ENCODE assay signal across 16 cellular contexts in genomic region chr6:41878246-41878645, GRCh38. TPM values are rescaled to one million over a fixed set of nuclear protein-coding genes. Genes with fewer than 3 reads are reported as not detected.
DNase-seq lines count a peak whose midpoint lies in the region; ATAC-seq and TF ChIP-seq lines count a peak whose summit lies in the region.
"Had no signal": no experiment of that assay in that cellular context is flagged by ENCODE, and none has a peak within 500 bp of the region (broad histone marks: within the 10 kb centered on the region; RNA-seq: fewer than 3 reads in every experiment).

No MANE protein-coding gene starts in this region.

- no peaks in the 10 kb centered on the region for H4K20me1 ChIP-seq in H9 (ENCODE audit: control insufficient read depth, insufficient read depth, insufficient read length)

- no peaks in the 10 kb centered on the region for H3K23me2 ChIP-seq in H9 (ENCODE audit: insufficient read length, low read depth, low read length, poor library complexity, severe bottlenecking)

- H3K18ac ChIP-seq in H9 (ENCODE audit: insufficient read length, low read depth, low read length): no peak overlapping the region

- H3K4me3 ChIP-seq in WI38 (ENCODE audit: low read depth, low read length) (0 out of 2 replicates have a peak overlapping the region, but pooled peaks have one; percentile 6), fibroblast of villous mesenchyme (ENCODE audit: low read depth, low read length) (no peak overlapping the region), upper lobe of right lung (no peak overlapping the region)
- H3K4me3 ChIP-seq: GM12878, spleen had no signal

- H3K36me3 ChIP-seq in upper lobe of right lung: no peaks in the 10 kb centered on the region
- H3K36me3 ChIP-seq: spleen had no signal

- H3K27ac ChIP-seq in H9 (ENCODE audit: insufficient read length, low read depth, low read length): no peak overlapping the region
- H3K27ac ChIP-seq in upper lobe of right lung: no peak overlapping the region
- H3K27ac ChIP-seq: spleen had no signal

- intact Hi-C loops in upper lobe of right lung (cut with DNase I): no loop called here

- H3K4ac ChIP-seq in H9 (ENCODE audit: low read depth, low read length): no peak overlapping the region

- no peak overlapping the region for H3K4me2 ChIP-seq in H9 (ENCODE audit: insufficient read depth, insufficient read length, low read length)

- no peak overlapping the region for H3K14ac ChIP-seq in H9 (ENCODE audit: insufficient read depth, low read length)

- H4K5ac ChIP-seq in H9 (ENCODE audit: insufficient read length, low read depth, low read length): no peak overlapping the region

- H3K36me3 Mint-ChIP-seq in H9 (ENCODE audit: insufficient read depth in 1 of 3, low read depth in 3 of 3): no peaks in the 10 kb centered on the region; a peak in 1 of 7 replicates
- H3K36me3 Mint-ChIP-seq: activated naive CD4-positive, alpha-beta T cell treated with anti-CD3 and anti-CD28 coated beads, Interleukin-2, amount 10 ng/mL, durations not matched to agents 7 days and 5 days had no signal

- H3K4me3 Mint-ChIP-seq in H9: no peak overlapping the region
- H3K4me3 Mint-ChIP-seq: activated naive CD4-positive, alpha-beta T cell treated with anti-CD3 and anti-CD28 coated beads, Interleukin-2, amount 10 ng/mL, durations not matched to agents 7 days and 5 days; memory B cell had no signal

- no peaks in the 10 kb centered on the region for H3K4me1 ChIP-seq in H9 (ENCODE audit: insufficient read depth, low read length)
- H3K4me1 ChIP-seq in upper lobe of right lung: no peaks in the 10 kb centered on the region

- peak overlapping the region in 1 of 3 experiments; percentile 71; a peak in 1 of 7 replicates for H3K27ac Mint-ChIP-seq in H9
- H3K27ac Mint-ChIP-seq: activated naive CD4-positive, alpha-beta T cell treated with anti-CD3 and anti-CD28 coated beads, Interleukin-2, amount 10 ng/mL, durations not matched to agents 7 days and 5 days; memory B cell had no signal

- no peak overlapping the region for H3K56ac ChIP-seq in H9 (ENCODE audit: insufficient read length, low read depth, low read length)

- no peaks in the 10 kb centered on the region for H3K79me2 ChIP-seq in H9 (ENCODE audit: insufficient read depth, low read length)

- H3K9me3 ChIP-seq in H9 (ENCODE audit: control insufficient read depth, low read depth, low read length) (no peaks in the 10 kb centered on the region), upper lobe of right lung (no peaks in the 10 kb centered on the region)
- H3K9me3 ChIP-seq: spleen had no signal

- H3K9ac ChIP-seq in H9 (ENCODE audit: extremely low read depth, insufficient read length, low read length): peak overlapping the region; percentile 23

- H2BK12ac ChIP-seq in H9 (ENCODE audit: insufficient read length, low read depth, low read length): no peak overlapping the region

- no peak overlapping the region for H2BK120ac ChIP-seq in H9 (ENCODE audit: low read depth, low read length, poor library complexity, severe bottlenecking)

- H3K9me3 Mint-ChIP-seq in H9: no peaks in the 10 kb centered on the region
- H3K9me3 Mint-ChIP-seq: activated naive CD4-positive, alpha-beta T cell treated with anti-CD3 and anti-CD28 coated beads, Interleukin-2, amount 10 ng/mL, durations not matched to agents 7 days and 5 days; memory B cell had no signal

- H3K27me3 Mint-ChIP-seq in H9 (ENCODE audit: low read depth): no peaks in the 10 kb centered on the region
- H3K27me3 Mint-ChIP-seq: activated naive CD4-positive, alpha-beta T cell treated with anti-CD3 and anti-CD28 coated beads, Interleukin-2, amount 10 ng/mL, durations not matched to agents 7 days and 5 days; memory B cell had no signal

- H3K23ac ChIP-seq in H9 (ENCODE audit: insufficient read length, low read depth, low read length): no peak overlapping the region

- H3K4me1 Mint-ChIP-seq in H9: peaks cover 8 to 11% of the 10 kb centered on the region in 2 experiments
- H3K4me1 Mint-ChIP-seq: activated naive CD4-positive, alpha-beta T cell treated with anti-CD3 and anti-CD28 coated beads, Interleukin-2, amount 10 ng/mL, durations not matched to agents 7 days and 5 days had no signal

- no peak overlapping the region for H4K91ac ChIP-seq in H9 (ENCODE audit: insufficient read length, low read depth, low read length)

- no peak for ATAC-seq in GM19328 (IDR thresholded peaks at IDR 0.05; ENCODE audit: unreplicated experiment)
- no peak for ATAC-seq in upper lobe of right lung
- ATAC-seq: GM12878 had no signal

- no peak overlapping the region for H4K8ac ChIP-seq in H9 (replicated peaks; ENCODE audit: insufficient read length, low read depth, low read length)

- no peak overlapping the region for H2BK15ac ChIP-seq in H9 (ENCODE audit: low read depth, low read length)

- H2AFZ ChIP-seq in H9 (ENCODE audit: low read length): no peak overlapping the region

- H3T11ph ChIP-seq in H9 (ENCODE audit: low read length): no peak overlapping the region

- DNase-seq in A172 (ENCODE audit: low spot score) (peak; percentile 42), H9 (no peak), fibroblast of villous mesenchyme (ENCODE audit: low read depth) (peak; percentile 28), NCI-H1436 (lab: John Stamatoyannopoulos, UW) (no peak), upper lobe of right lung (no peak), NCI-H510A (lab: John Stamatoyannopoulos, UW) (no peak)
- DNase-seq: activated naive CD4-positive, alpha-beta T cell treated with anti-CD3 and anti-CD28 coated beads, Interleukin-2, amount 10 ng/mL, durations not matched to agents 7 days and 5 days; DMS53; NCI-H2081 treated with DMSO at 0.1 percent for 48 hours; NK-92 treated with Interleukin-12 subunit alpha and Interleukin-12 subunit beta, amount 100 ng/mL, for 24 hours; nucleus accumbens; spleen had no signal

- H2AK5ac ChIP-seq in H9 (ENCODE audit: insufficient read length, low read length): no peak overlapping the region

- no peak overlapping the region for H2BK5ac ChIP-seq in H9 (ENCODE audit: insufficient read length, low read length)

- WGBS in H9 (ENCODE audit: extremely low coverage, insufficient read length, low lambda C conversion rate): no CpG with 5 or more reads among the region's 2 CpGs

- H3K27me3 ChIP-seq in H9 (ENCODE audit: insufficient read depth, low read length) (no peaks in the 10 kb centered on the region), upper lobe of right lung (no peaks in the 10 kb centered on the region)
- H3K27me3 ChIP-seq: spleen had no signal

- TF ChIP-seq CTCF in H9 (conservative IDR thresholded peaks at IDR 0.05) (no peak), WI38 (IDR thresholded peaks at IDR 0.05; ENCODE audit: low read depth, low read length) (no peak), fibroblast of villous mesenchyme (IDR thresholded peaks at IDR 0.05; ENCODE audit: insufficient read depth, low read depth, low read length) (no peak), upper lobe of right lung (IDR thresholded peaks at IDR 0.05) (no peak)

- no peak overlapping the region for H2BK20ac ChIP-seq in H9 (ENCODE audit: low read depth, low read length, poor library complexity, severe bottlenecking)

- H3K79me1 ChIP-seq in H9 (ENCODE audit: insufficient read depth, low read depth, low read length, poor library complexity, severe bottlenecking): peaks cover 3% of the 10 kb centered on the region

RNA-seq across cellular contexts. Expression of gene USP49, which starts 16.9 kb away (rescaled TPM):
- total RNA-seq in A172 (2014; rRNA removed; shearing (Covaris generic)): 0.74 and 1.1 TPM in 2 replicates
- total RNA-seq in H9 (2021) (18.7 and 19.0 TPM in 2 replicates), fibroblast of villous mesenchyme (2.3 and 3.0 TPM in 2 replicates), upper lobe of right lung (2.7 TPM)

RNA-seq across cellular contexts. Expression of gene MED20, which starts 42.7 kb away (rescaled TPM):
- total RNA-seq in A172 (2014; rRNA removed; shearing (Covaris generic)): 31.1 and 32.0 TPM in 2 replicates
- total RNA-seq in H9 (2021) (28.9 and 29.9 TPM in 2 replicates), fibroblast of villous mesenchyme (31.9 and 40.2 TPM in 2 replicates), upper lobe of right lung (18.3 TPM)

RNA-seq across cellular contexts. Expression of gene BYSL, which starts 43.1 kb away (rescaled TPM):
- 14.1 and 17.5 TPM in 2 replicates for total RNA-seq in A172 (2014; rRNA removed; shearing (Covaris generic))
- 71.1 and 74.2 TPM in 2 replicates for total RNA-seq in H9 (2021)
- total RNA-seq in fibroblast of villous mesenchyme: 13.2 and 20.7 TPM in 2 replicates
- total RNA-seq in upper lobe of right lung: 11.6 TPM

Comparison
In these comparisons a context has a peak if more than half of its experiments do, and no peak if none do; other contexts are left out.
1. DNase-seq: peak in A172 (single experiment) and fibroblast of villous mesenchyme (single experiment); none in H9 (single experiment), NCI-H1436 (single experiment), upper lobe of right lung (single experiment) and NCI-H510A (single experiment).